In the genomic region with DNA sequence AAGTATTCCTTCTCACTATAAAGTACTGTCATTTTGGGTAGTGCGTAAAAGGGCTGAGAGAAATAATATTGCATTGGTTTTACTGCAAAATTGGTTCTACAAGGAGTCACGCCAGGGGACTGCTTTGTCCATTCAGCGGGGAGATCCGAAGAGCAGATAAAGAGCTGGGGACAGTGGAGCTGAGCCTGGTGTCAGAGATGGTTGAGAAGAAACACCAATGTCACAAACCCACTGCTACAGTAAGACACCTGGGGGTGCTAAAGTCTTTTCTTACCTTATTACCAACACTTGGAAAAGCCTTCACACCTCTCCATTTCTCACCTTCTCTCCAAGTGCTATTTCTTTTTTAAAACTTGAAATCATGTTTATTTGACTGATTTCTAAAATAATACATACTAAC, we compare ENCODE assay signal across 2 cellular contexts.
TF ChIP-seq lines count a peak whose summit lies in the region.

No MANE protein-coding gene starts in this region.

TF ChIP-seq in HCT116, 20 proteins besides CTCF, POLR2A, EP300 and RAD21:
- TF ChIP-seq CBX3 (IDR thresholded peaks at IDR 0.05; ENCODE audit: low read depth) (no peak), SRF (IDR thresholded peaks at IDR 0.05; ENCODE audit: low read depth) (no peak)

TF ChIP-seq in HepG2, 621 proteins besides CTCF, POLR2A, EP300 and RAD21:
- TF ChIP-seq STAG1 (CRISPR knock-in tag; IDR thresholded peaks at IDR 0.05) (peak; percentile 44), ARNTL (CRISPR knock-in tag; IDR thresholded peaks at IDR 0.05) (no peak)
